Comparison of ENCODE assay signal across 14 cellular contexts in genomic region chr1:29156543-29157268, GRCh38. TPM values are rescaled to one million over a fixed set of nuclear protein-coding genes. Genes with fewer than 3 reads are reported as not detected.
DNase-seq lines count a peak whose midpoint lies in the region; ATAC-seq and TF ChIP-seq lines count a peak whose summit lies in the region.
"Had no signal": no experiment of that assay in that cellular context is flagged by ENCODE, and none has a peak within 500 bp of the region (broad histone marks: within the 10 kb centered on the region; RNA-seq: fewer than 3 reads in every experiment).

No MANE protein-coding gene starts in this region.

- H3K36me3 Mint-ChIP-seq in glutamatergic neuron (ENCODE audit: unreplicated experiment) (no peaks in the 10 kb centered on the region), neural crest cell (ENCODE audit: low read depth) (peaks cover 25% of the 10 kb centered on the region)

- H3K4me1 Mint-ChIP-seq in glutamatergic neuron (ENCODE audit: low read depth, unreplicated experiment) = no peaks in the 10 kb centered on the region
- H3K4me1 Mint-ChIP-seq in neural crest cell = peaks cover 16% of the 10 kb centered on the region

- TF ChIP-seq CTCF in glutamatergic neuron (IDR thresholded peaks at IDR 0.05; ENCODE audit: partially characterized antibody, unreplicated experiment) (no peak), neural crest cell (conservative IDR thresholded peaks at IDR 0.05) (no peak)

- H3K27ac Mint-ChIP-seq in glutamatergic neuron (ENCODE audit: unreplicated experiment) = peak overlapping the region; percentile 60
- peak overlapping the region; percentile 5 for H3K27ac Mint-ChIP-seq in neural crest cell (ENCODE audit: unreplicated experiment)
- H3K27ac Mint-ChIP-seq: dendritic cell treated with granulocyte-macrophage colony-stimulating factor and Interleukin-4, amounts not matched to agents 40 ng/mL and 50 ng/mL, for 4 days had no signal

- no peaks in the 10 kb centered on the region for H3K9me3 Mint-ChIP-seq in glutamatergic neuron (ENCODE audit: unreplicated experiment)
- H3K9me3 Mint-ChIP-seq in neural crest cell = no peaks in the 10 kb centered on the region
- H3K9me3 Mint-ChIP-seq: dendritic cell treated with granulocyte-macrophage colony-stimulating factor and Interleukin-4, amounts not matched to agents 40 ng/mL and 50 ng/mL, for 4 days had no signal

- H3K27me3 Mint-ChIP-seq in glutamatergic neuron (ENCODE audit: unreplicated experiment) (peaks cover 4% of the 10 kb centered on the region), neural crest cell (ENCODE audit: low read depth) (no peaks in the 10 kb centered on the region)
- H3K27me3 Mint-ChIP-seq: dendritic cell treated with granulocyte-macrophage colony-stimulating factor and Interleukin-4, amounts not matched to agents 40 ng/mL and 50 ng/mL, for 4 days had no signal

- no peak; the same call in 1 of the 3 replicates for ATAC-seq in SK-N-SH treated with all-trans-retinoic acid at 6 μM for 48 hours
- ATAC-seq in GM21717 (IDR thresholded peaks at IDR 0.05; ENCODE audit: unreplicated experiment) = no peak
- no peak for ATAC-seq in HG03280 (IDR thresholded peaks at IDR 0.05; ENCODE audit: unreplicated experiment)

- H3K4me3 Mint-ChIP-seq in glutamatergic neuron (ENCODE audit: unreplicated experiment) = no peak overlapping the region
- H3K4me3 Mint-ChIP-seq in neural crest cell = no peak overlapping the region
- H3K4me3 Mint-ChIP-seq: dendritic cell treated with granulocyte-macrophage colony-stimulating factor and Interleukin-4, amounts not matched to agents 40 ng/mL and 50 ng/mL, for 4 days had no signal

- DNase-seq in DMS79 treated with DMSO at 0.1 percent for 48 hours (lab: John Stamatoyannopoulos, UW) (peak; percentile 91), glutamatergic neuron (no peak), neural crest cell (ENCODE audit: low read depth, low spot score) (no peak), amygdala (lab: John Stamatoyannopoulos, UW) (no peak), epidermal melanocyte (ENCODE audit: insufficient read length, low spot score) (no peak)
- DNase-seq: activated CD4-positive, CD25-positive, alpha-beta regulatory T cell; activated effector memory CD4-positive, alpha-beta T cell treated with anti-CD3 and anti-CD28 coated beads, Interleukin-2, amount 50 U/mL, for 16 hours; NCI-H1694 treated with DMSO at 0.1 percent for 48 hours; occipital lobe; PC-9 had no signal

TF ChIP-seq in SK-N-SH treated with all-trans-retinoic acid at 6 μM for 48 hours, 23 proteins besides CTCF, POLR2A, EP300 and RAD21:
- TF ChIP-seq, protein P1, sequence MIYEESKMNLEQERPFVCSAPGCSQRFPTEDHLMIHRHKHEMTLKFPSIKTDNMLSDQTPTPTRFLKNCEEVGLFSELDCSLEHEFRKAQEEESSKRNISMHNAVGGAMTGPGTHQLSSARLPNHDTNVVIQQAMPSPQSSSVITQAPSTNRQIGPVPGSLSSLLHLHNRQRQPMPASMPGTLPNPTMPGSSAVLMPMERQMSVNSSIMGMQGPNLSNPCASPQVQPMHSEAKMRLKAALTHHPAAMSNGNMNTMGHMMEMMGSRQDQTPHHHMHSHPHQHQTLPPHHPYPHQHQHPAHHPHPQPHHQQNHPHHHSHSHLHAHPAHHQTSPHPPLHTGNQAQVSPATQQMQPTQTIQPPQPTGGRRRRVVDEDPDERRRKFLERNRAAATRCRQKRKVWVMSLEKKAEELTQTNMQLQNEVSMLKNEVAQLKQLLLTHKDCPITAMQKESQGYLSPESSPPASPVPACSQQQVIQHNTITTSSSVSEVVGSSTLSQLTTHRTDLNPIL (CRISPR knock-in tag; IDR thresholded peaks at IDR 0.05; ENCODE audit: low read depth) = peak; percentile 36; the same call in 1 of the 2 replicates
- TF ChIP-seq, protein P2, sequence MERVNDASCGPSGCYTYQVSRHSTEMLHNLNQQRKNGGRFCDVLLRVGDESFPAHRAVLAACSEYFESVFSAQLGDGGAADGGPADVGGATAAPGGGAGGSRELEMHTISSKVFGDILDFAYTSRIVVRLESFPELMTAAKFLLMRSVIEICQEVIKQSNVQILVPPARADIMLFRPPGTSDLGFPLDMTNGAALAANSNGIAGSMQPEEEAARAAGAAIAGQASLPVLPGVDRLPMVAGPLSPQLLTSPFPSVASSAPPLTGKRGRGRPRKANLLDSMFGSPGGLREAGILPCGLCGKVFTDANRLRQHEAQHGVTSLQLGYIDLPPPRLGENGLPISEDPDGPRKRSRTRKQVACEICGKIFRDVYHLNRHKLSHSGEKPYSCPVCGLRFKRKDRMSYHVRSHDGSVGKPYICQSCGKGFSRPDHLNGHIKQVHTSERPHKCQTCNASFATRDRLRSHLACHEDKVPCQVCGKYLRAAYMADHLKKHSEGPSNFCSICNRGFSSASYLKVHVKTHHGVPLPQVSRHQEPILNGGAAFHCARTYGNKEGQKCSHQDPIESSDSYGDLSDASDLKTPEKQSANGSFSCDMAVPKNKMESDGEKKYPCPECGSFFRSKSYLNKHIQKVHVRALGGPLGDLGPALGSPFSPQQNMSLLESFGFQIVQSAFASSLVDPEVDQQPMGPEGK (CRISPR knock-in tag; IDR thresholded peaks at IDR 0.05; ENCODE audit: borderline replicate concordance) = no peak
- TF ChIP-seq ISL1 (CRISPR knock-in tag; IDR thresholded peaks at IDR 0.05) (peak; percentile 66), CSRNP3 (CRISPR knock-in tag; IDR thresholded peaks at IDR 0.05) (no peak), ESRRG (CRISPR knock-in tag; IDR thresholded peaks at IDR 0.05) (no peak), ZFP30 (CRISPR knock-in tag; IDR thresholded peaks at IDR 0.05) (peak; percentile 87), TSHZ2 (CRISPR knock-in tag; IDR thresholded peaks at IDR 0.05) (0 out of 2 replicates have a peak, but pooled peaks have one; percentile 70)
TF ChIP-seq in SK-N-SH treated with all-trans-retinoic acid at 6 μM for 48 hours: peak in this region for 4.

RNA-seq across cellular contexts. Expression of gene SRSF4, which starts 25.0 kb away (rescaled TPM):
- total RNA-seq in glutamatergic neuron (ENCODE audit: unreplicated experiment) (69.0 TPM), neural crest cell (109 and 112 TPM in 2 replicates)

RNA-seq across cellular contexts. Expression of gene TMEM200B, which starts 33.0 kb away (rescaled TPM):
- total RNA-seq in glutamatergic neuron (ENCODE audit: unreplicated experiment) (5.8 TPM), neural crest cell (3.7 and 3.8 TPM in 2 replicates)
